ENCODE assay signal across 20 cellular contexts in the genomic region with DNA sequence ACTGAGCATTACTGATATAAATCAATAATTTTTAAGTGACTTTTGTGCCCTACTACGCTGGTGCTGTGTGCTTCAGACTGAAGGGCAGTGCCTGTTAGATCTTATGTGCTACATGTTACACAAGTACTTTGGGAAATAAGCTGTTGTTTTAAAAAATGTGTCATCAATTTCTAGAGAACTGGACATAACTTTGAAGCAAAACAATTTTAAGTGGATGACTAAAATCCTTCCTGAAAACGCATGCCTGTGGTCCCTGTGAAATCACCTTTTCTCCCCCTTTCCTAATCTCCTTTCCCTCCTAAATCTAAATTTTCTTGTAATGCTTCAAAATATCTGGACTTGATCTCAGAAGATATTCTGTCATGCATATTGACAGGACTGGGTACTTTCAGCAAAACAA. TPM values are rescaled to one million over a fixed set of nuclear protein-coding genes. Genes with fewer than 3 reads are reported as not detected.
DNase-seq lines count a peak whose midpoint lies in the region; ATAC-seq, FAIRE-seq and TF ChIP-seq lines count a peak whose summit lies in the region.
"Had no signal": no experiment of that assay in that cellular context is flagged by ENCODE, and none has a peak within 500 bp of the region (broad histone marks: within the 10 kb centered on the region; RNA-seq: fewer than 3 reads in every experiment).

No MANE protein-coding gene starts in this region.

- H3K4me1 Mint-ChIP-seq in activated CD4-positive, alpha-beta T cell treated with anti-CD3 and anti-CD28 coated beads for 36 hours = peaks cover 44% of the 10 kb centered on the region

- H3K4me3 ChIP-seq in OCI-LY3 (ENCODE audit: low read length) (no peak overlapping the region), bronchial epithelial cell (ENCODE audit: low read depth, low read length) (no peak overlapping the region), mesodermal cell (ENCODE audit: extremely low read depth, insufficient read depth, low read length, poor library complexity, severe bottlenecking) (no peak overlapping the region), right atrium auricular region (no peak overlapping the region)
- H3K4me3 ChIP-seq: Peyer's patch, SK-N-MC had no signal

- H4K20me1 ChIP-seq in OCI-LY3 (ENCODE audit: insufficient read depth, low read length) = no peaks in the 10 kb centered on the region

- no peak overlapping the region for H2AFZ ChIP-seq in OCI-LY3 (ENCODE audit: low read depth, low read length)

- H3K36me3 ChIP-seq in OCI-LY3 (replicated peaks; ENCODE audit: low read depth, low read length) (no peaks in the 10 kb centered on the region), bronchial epithelial cell (ENCODE audit: control insufficient read depth, insufficient read depth, low read length) (no peaks in the 10 kb centered on the region), mesodermal cell (ENCODE audit: control insufficient read depth, insufficient read depth, low read length) (no peaks in the 10 kb centered on the region), right atrium auricular region (no peaks in the 10 kb centered on the region)
- H3K36me3 ChIP-seq: Peyer's patch had no signal

- ATAC-seq in activated CD4-positive, alpha-beta T cell treated with anti-CD3 and anti-CD28 coated beads for 36 hours = peak; percentile 16

- H3K36me3 Mint-ChIP-seq in activated CD4-positive, alpha-beta T cell treated with anti-CD3 and anti-CD28 coated beads for 36 hours (ENCODE audit: low read depth) = no peaks in the 10 kb centered on the region
- H3K36me3 Mint-ChIP-seq: naive B cell had no signal

- peak overlapping the region; percentile 31; the same call in 1 of the 2 replicates for H3K4me2 ChIP-seq in OCI-LY3 (ENCODE audit: low read length)

- peak overlapping the region; percentile 91 for H3K27ac Mint-ChIP-seq in activated CD4-positive, alpha-beta T cell treated with anti-CD3 and anti-CD28 coated beads for 36 hours
- H3K27ac Mint-ChIP-seq: naive B cell had no signal

- H3K79me2 ChIP-seq in OCI-LY3 (ENCODE audit: low read length) = no peaks in the 10 kb centered on the region

- H3K9ac ChIP-seq in OCI-LY3 (ENCODE audit: low read length) = no peak overlapping the region

- no peaks in the 10 kb centered on the region for H3K9me3 ChIP-seq in OCI-LY3 (ENCODE audit: insufficient read depth, low read length)
- no peaks in the 10 kb centered on the region for H3K9me3 ChIP-seq in mesodermal cell (ENCODE audit: control insufficient read depth, low read length)
- H3K9me3 ChIP-seq in right atrium auricular region = no peaks in the 10 kb centered on the region
- H3K9me3 ChIP-seq: Peyer's patch had no signal

- no peak overlapping the region for H3K4me3 Mint-ChIP-seq in activated CD4-positive, alpha-beta T cell treated with anti-CD3 and anti-CD28 coated beads for 36 hours
- H3K4me3 Mint-ChIP-seq: immature natural killer cell, naive B cell had no signal

- H3K27ac ChIP-seq in OCI-LY3 (ENCODE audit: low read length) (no peak overlapping the region), mesodermal cell (ENCODE audit: low read depth, low read length, severe bottlenecking) (peak overlapping the region; percentile 11), right atrium auricular region (no peak overlapping the region)
- H3K27ac ChIP-seq: epithelial cell of prostate, SK-N-MC had no signal

- CTCF ChIA-PET in activated CD4-positive, alpha-beta T cell treated with anti-CD3 and anti-CD28 coated beads for 36 hours (lab: Charles Lee) = interaction anchor here (0.6 to 1.5 kb wide), 3 partner anchors 32 to 145 kb away, joined by 3 read pairs; a partner anchor contains a TSS

- POLR2A ChIA-PET in activated CD4-positive, alpha-beta T cell treated with anti-CD3 and anti-CD28 coated beads for 36 hours (lab: Charles Lee) = interaction anchor here (1.0 kb wide), 1 partner anchor 9 kb away, joined by 3 read pairs; no protein-coding TSS in a partner anchor

- peaks cover 7% of the 10 kb centered on the region for H3K27me3 Mint-ChIP-seq in activated CD4-positive, alpha-beta T cell treated with anti-CD3 and anti-CD28 coated beads for 36 hours

- H3K27me3 ChIP-seq in OCI-LY3 (ENCODE audit: low read depth, low read length) (peaks cover 8% of the 10 kb centered on the region; the same call in 1 of the 2 replicates), bronchial epithelial cell (ENCODE audit: control insufficient read depth, insufficient read depth, low read length) (no peaks in the 10 kb centered on the region), right atrium auricular region (no peaks in the 10 kb centered on the region)
- H3K27me3 ChIP-seq: Peyer's patch had no signal

- no peak for FAIRE-seq in bronchial epithelial cell (lab: Jason Lieb, UNC)
- FAIRE-seq: H1, small intestine had no signal

- intact Hi-C loops in activated CD4-positive, alpha-beta T cell treated with anti-CD3 and anti-CD28 coated beads for 36 hours (cut with DNase I, micrococcal nuclease) = loop anchor here (1.0 to 5.0 kb wide), 6 partner anchors 33 to 305 kb away; no protein-coding TSS in a partner anchor

- TF ChIP-seq CTCF in OCI-LY3 (IDR thresholded peaks at IDR 0.05; ENCODE audit: low read depth, low read length) (no peak), bronchial epithelial cell (IDR thresholded peaks at IDR 0.05; ENCODE audit: insufficient read depth, low read length, severe bottlenecking) (no peak), right atrium auricular region (IDR thresholded peaks at IDR 0.05) (no peak)

- H3K4me1 ChIP-seq in OCI-LY3 (ENCODE audit: low read length) = peaks cover 20% of the 10 kb centered on the region
- peaks cover 11% of the 10 kb centered on the region for H3K4me1 ChIP-seq in mesodermal cell (ENCODE audit: control insufficient read depth, insufficient read depth, low read length, poor library complexity, severe bottlenecking)
- H3K4me1 ChIP-seq in right atrium auricular region = no peaks in the 10 kb centered on the region
- H3K4me1 ChIP-seq: Peyer's patch had no signal

- no peak for DNase-seq in activated CD4-positive, alpha-beta T cell treated with anti-CD3 and anti-CD28 coated beads for 36 hours
- no peak for DNase-seq in activated CD4-positive, alpha-beta T cell treated with anti-CD3 and anti-CD28 coated beads for 1 hour
- DNase-seq in bronchial epithelial cell (ENCODE audit: low read depth) = peak; percentile 48
- no peak for DNase-seq in superior temporal gyrus (ENCODE audit: extremely low spot score)
- no peak for DNase-seq in stimulated activated CD8-positive, alpha-beta memory T cell treated with anti-CD3 and anti-CD28 coated beads, Interleukin-4, amount 100 ng/mL, for 48 hours
- no peak for DNase-seq in right atrium auricular region (ENCODE audit: low spot score)
- DNase-seq: 8988T, immature natural killer cell, naive B cell, NCI-H1092 treated with DMSO at 0.1 percent for 48 hours, NCI-H774, Peyer's patch, small intestine, trophoblast cell had no signal

- no peaks in the 10 kb centered on the region for H3K9me3 Mint-ChIP-seq in activated CD4-positive, alpha-beta T cell treated with anti-CD3 and anti-CD28 coated beads for 36 hours (ENCODE audit: low read depth)
- H3K9me3 Mint-ChIP-seq: immature natural killer cell, naive B cell had no signal

- WGBS in mesodermal cell (ENCODE audit: insufficient coverage in 2 of 2), 2 experiments = 80 to 86% methylated on average over 1 of the region's 2 CpGs

RNA-seq across cellular contexts. Expression of a gene that starts 7.1 kb away (rescaled TPM):
- total RNA-seq in activated CD4-positive, alpha-beta T cell treated with anti-CD3 and anti-CD28 coated beads for 36 hours = under 1 TPM; 0.26 to 0.27 TPM
- 65.8 and 162 TPM in 2 replicates for total RNA-seq in bronchial epithelial cell
- polyA plus RNA-seq in mesodermal cell (2013, experiment 1 of 2) = 2.6 TPM
- polyA plus RNA-seq in mesodermal cell (2013, experiment 2 of 2) = 1.4 TPM
- 10 to 100 TPM in 1 of 2 donors, 1 to 10 TPM in 1; 4.8 to 65.3 TPM for total RNA-seq in right atrium auricular region
- total RNA-seq: H1 had no signal
- polyA plus RNA-seq: CD14-positive monocyte, H1 had no signal

RNA-seq across cellular contexts. Expression of a gene that starts 51.3 kb away (rescaled TPM):
- 10 to 100 TPM; 22.4 to 23.4 TPM for total RNA-seq in activated CD4-positive, alpha-beta T cell treated with anti-CD3 and anti-CD28 coated beads for 36 hours
- total RNA-seq in bronchial epithelial cell = 5.3 and 11.5 TPM in 2 replicates
- 2.9 TPM for polyA plus RNA-seq in mesodermal cell (2013, experiment 1 of 2)
- polyA plus RNA-seq in mesodermal cell (2013, experiment 2 of 2) = 2.2 TPM
- total RNA-seq in right atrium auricular region = 1 to 10 TPM; 1.9 to 5.0 TPM
- polyA plus RNA-seq: H1 had no signal

Comparison
In these comparisons a context has a peak if more than half of its experiments do, and no peak if none do; other contexts are left out.
1. RNA of a gene that starts 7.1 kb away (total RNA-seq): 65.8 to 162 TPM in bronchial epithelial cell and 4.8 to 65.3 TPM in right atrium auricular region; 0.26 to 0.27 TPM in activated CD4-positive, alpha-beta T cell treated with anti-CD3 and anti-CD28 coated beads for 36 hours; every median in the first group is over 4 times any median in the second.